ENCODE assay signal across 12 cellular contexts in the genomic region with DNA sequence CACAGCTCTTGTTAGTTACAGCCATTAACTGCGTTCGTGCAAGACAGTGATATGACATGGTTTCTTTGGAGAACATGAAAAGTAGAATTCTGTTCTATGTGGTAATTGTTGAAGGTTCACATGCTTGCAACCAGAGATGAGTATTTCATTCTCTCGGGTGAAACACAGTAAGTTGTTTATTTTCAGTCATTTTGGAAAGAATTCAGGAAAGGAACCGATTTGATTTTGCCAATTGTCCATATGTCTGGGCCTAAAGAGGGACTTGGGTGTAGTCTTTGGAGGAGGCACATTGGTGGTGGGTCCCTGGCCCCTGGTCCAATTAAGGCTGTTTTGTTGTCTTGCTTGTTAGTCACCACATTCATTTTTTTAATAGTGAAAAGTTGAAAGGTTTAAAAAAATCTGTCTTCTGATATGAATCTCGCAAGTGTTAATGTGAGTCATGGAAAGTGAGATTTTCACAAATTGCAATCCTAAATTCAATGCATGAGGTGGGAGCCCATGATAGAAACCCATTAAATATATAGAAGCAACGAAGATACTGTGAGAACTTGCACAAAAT.
DNase-seq lines count a peak whose midpoint lies in the region; ATAC-seq and TF ChIP-seq lines count a peak whose summit lies in the region.
"Had no signal": no experiment of that assay in that cellular context is flagged by ENCODE, and none has a peak within 500 bp of the region (broad histone marks: within the 10 kb centered on the region; RNA-seq: fewer than 3 reads in every experiment).

No MANE protein-coding gene starts in this region.

- peak overlapping the region; percentile 68 for H3K4me3 Mint-ChIP-seq in activated naive CD8-positive, alpha-beta T cell treated with anti-CD3 and anti-CD28 coated beads for 36 hours
- H3K4me3 Mint-ChIP-seq in nephron progenitor cell = no peak overlapping the region
- H3K4me3 Mint-ChIP-seq: naive B cell had no signal

- peak; percentile 42 to 44 for ATAC-seq in activated CD4-positive, CD25-positive, alpha-beta regulatory T cell treated with anti-CD3 and anti-CD28 coated beads, Interleukin-2, amount 50 U/mL, for 24 hours
- ATAC-seq in HG03066 (IDR thresholded peaks at IDR 0.05; ENCODE audit: low read depth, unreplicated experiment) (peak; percentile 9), GM21526 (IDR thresholded peaks at IDR 0.05; ENCODE audit: low FRiP score, unreplicated experiment) (no peak)

- DNase-seq in activated CD4-positive, CD25-positive, alpha-beta regulatory T cell (lab: John Stamatoyannopoulos, UW) = no peak
- peak; percentile 35 for DNase-seq in activated naive CD8-positive, alpha-beta T cell treated with anti-CD3 and anti-CD28 coated beads for 36 hours
- DNase-seq in nephron progenitor cell = no peak
- no peak for DNase-seq in NCI-H2107 (lab: John Stamatoyannopoulos, UW)
- no peak for DNase-seq in NOMO-1 (lab: John Stamatoyannopoulos, UW; ENCODE audit: unreplicated experiment in 2 of 2)
- DNase-seq: 8988T; naive B cell; NCI-H1092 treated with DMSO at 0.1 percent for 48 hours; NK-92 treated with Interleukin-12 subunit alpha and Interleukin-12 subunit beta, amount 100 ng/mL, for 24 hours had no signal

- H3K9me3 Mint-ChIP-seq in activated naive CD8-positive, alpha-beta T cell treated with anti-CD3 and anti-CD28 coated beads for 36 hours = no peaks in the 10 kb centered on the region
- no peaks in the 10 kb centered on the region for H3K9me3 Mint-ChIP-seq in nephron progenitor cell
- H3K9me3 Mint-ChIP-seq: naive B cell had no signal

- H3K27me3 Mint-ChIP-seq in activated naive CD8-positive, alpha-beta T cell treated with anti-CD3 and anti-CD28 coated beads for 36 hours = peaks cover 6% of the 10 kb centered on the region
- peaks cover 3% of the 10 kb centered on the region for H3K27me3 Mint-ChIP-seq in nephron progenitor cell (ENCODE audit: low read depth, poor library complexity)
- H3K27me3 Mint-ChIP-seq: naive B cell had no signal

- no peak for TF ChIP-seq CTCF in nephron progenitor cell (IDR thresholded peaks at IDR 0.05)

- H3K36me3 Mint-ChIP-seq in activated naive CD8-positive, alpha-beta T cell treated with anti-CD3 and anti-CD28 coated beads for 36 hours = peaks cover 7% of the 10 kb centered on the region
- peaks cover 77% of the 10 kb centered on the region for H3K36me3 Mint-ChIP-seq in nephron progenitor cell (ENCODE audit: low read depth)

- peaks cover 59% of the 10 kb centered on the region for H3K4me1 Mint-ChIP-seq in activated naive CD8-positive, alpha-beta T cell treated with anti-CD3 and anti-CD28 coated beads for 36 hours
- peaks cover 57% of the 10 kb centered on the region for H3K4me1 Mint-ChIP-seq in nephron progenitor cell

- H3K27ac Mint-ChIP-seq in activated naive CD8-positive, alpha-beta T cell treated with anti-CD3 and anti-CD28 coated beads for 36 hours = peak overlapping the region; percentile 99
- H3K27ac Mint-ChIP-seq in nephron progenitor cell = peak overlapping the region; percentile 89
